In the genomic region with DNA sequence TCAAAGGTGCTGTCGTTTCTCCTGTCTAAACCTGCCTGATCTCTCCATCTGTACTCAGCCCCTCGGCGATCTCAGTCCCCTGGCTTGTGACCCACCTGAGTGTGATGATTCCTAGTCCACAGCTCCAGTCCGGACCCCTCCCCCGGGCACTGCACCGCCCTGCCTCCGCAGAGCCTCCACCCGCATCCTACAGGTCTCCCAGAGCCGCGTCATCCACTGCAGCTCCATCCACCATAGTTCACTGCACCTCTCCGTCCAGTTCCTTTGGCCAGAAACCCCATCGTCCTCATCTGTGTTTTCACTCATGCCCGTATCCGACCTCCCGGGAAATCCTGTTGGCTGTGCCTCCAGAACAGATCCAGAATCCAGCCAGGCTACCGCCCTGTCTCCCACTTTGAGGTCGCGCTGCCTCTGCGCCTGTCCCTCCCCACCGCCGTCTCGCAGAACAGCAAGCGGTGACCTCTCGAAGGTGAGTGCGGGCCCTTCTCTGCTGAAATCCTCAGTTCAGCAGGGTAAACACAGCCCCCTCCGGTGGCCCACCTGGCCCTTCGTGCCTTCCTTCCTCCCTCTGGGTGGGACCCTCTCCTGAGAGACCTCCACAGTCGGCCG, we compare ENCODE assay signal across 16 cellular contexts. TPM values are rescaled to one million over a fixed set of nuclear protein-coding genes. Genes with fewer than 3 reads are reported as not detected.
"Had no signal": no experiment of that assay in that cellular context is flagged by ENCODE, and none has a peak within 500 bp of the region (broad histone marks: within the 10 kb centered on the region; RNA-seq: fewer than 3 reads in every experiment).

No MANE protein-coding gene starts in this region.

- H3K4me1 ChIP-seq: foreskin keratinocyte, lower lobe of right lung had no signal

- H3K9me3 ChIP-seq: lower lobe of right lung, neutrophil had no signal

- H3K36me3 ChIP-seq: lower lobe of right lung, neutrophil had no signal

- H3K27ac Mint-ChIP-seq: endodermal cell; memory B cell; mesothelial cell of epicardium; natural killer cell treated with Interleukin-12 subunit alpha and Interleukin-12 subunit beta and Interleukin-15 and Interleukin-18, amount 100 ng/mL, for 72 hours had no signal

- H3K4me1 Mint-ChIP-seq: mesothelial cell of epicardium had no signal

- H3K9me3 Mint-ChIP-seq: memory B cell; mesothelial cell of epicardium; natural killer cell treated with Interleukin-12 subunit alpha and Interleukin-12 subunit beta and Interleukin-15 and Interleukin-18, amount 100 ng/mL, for 72 hours had no signal

- H3K36me3 Mint-ChIP-seq: mesothelial cell of epicardium; natural killer cell treated with Interleukin-12 subunit alpha and Interleukin-12 subunit beta and Interleukin-15 and Interleukin-18, amount 100 ng/mL, for 72 hours had no signal

- ATAC-seq: left lobe of liver had no signal

- H3K4me3 Mint-ChIP-seq: endodermal cell; memory B cell; mesothelial cell of epicardium; natural killer cell treated with Interleukin-12 subunit alpha and Interleukin-12 subunit beta and Interleukin-15 and Interleukin-18, amount 100 ng/mL, for 72 hours had no signal

- H3K4me3 ChIP-seq: lower lobe of right lung had no signal

- H3K27ac ChIP-seq: foreskin keratinocyte, lower lobe of right lung, neutrophil had no signal

- DNase-seq: cerebellar nuclear complex; effector CD4-positive, alpha-beta T cell; endodermal cell; erythroblast; head of caudate nucleus; hypothalamus; kidney glomerular epithelial cell; lower lobe of right lung; stimulated activated CD4-positive, alpha-beta T cell treated with anti-CD3 and anti-CD28 coated beads, Interleukin-12 subunit alpha, Interleukin-12 subunit beta, amount 100 ng/mL, for 4 hours; stimulated activated naive CD4-positive, alpha-beta T cell had no signal

RNA-seq across cellular contexts. Expression of gene MCF2L, which starts 51.9 kb away (rescaled TPM):
- total RNA-seq: foreskin keratinocyte had no signal
